Comparison of ENCODE assay signal across 1 cellular context in genomic region chr9:137494104-137494544, GRCh38.
A peak's percentile ranks its signal among the peaks of the same experiment; 100 is the strongest.
TF ChIP-seq lines count a peak whose summit lies in the region.

No MANE protein-coding gene starts in this region.

TF ChIP-seq in K562, 482 proteins besides CTCF, POLR2A, EP300 and RAD21 (continued from another document and continues in another):
- TF ChIP-seq TOE1 (IDR thresholded peaks at IDR 0.05; ENCODE audit: borderline replicate concordance), result no peak
- no peak for TF ChIP-seq TOE1 (CRISPR knock-in tag; IDR thresholded peaks at IDR 0.05; ENCODE audit: borderline replicate concordance, low read depth)
- no peak for TF ChIP-seq MTF1 (CRISPR knock-in tag; IDR thresholded peaks at IDR 0.05; ENCODE audit: borderline replicate concordance)
- TF ChIP-seq RBFOX2 (IDR thresholded peaks at IDR 0.05; ENCODE audit: low read depth, low read length), result peak; percentile 46
- no peak for TF ChIP-seq ZNF232 (CRISPR knock-in tag; IDR thresholded peaks at IDR 0.05)
- no peak for TF ChIP-seq NR2F6 (CRISPR knock-in tag; IDR thresholded peaks at IDR 0.05)
- TF ChIP-seq RUNX1 (IDR thresholded peaks at IDR 0.05; ENCODE audit: low read depth), result no peak
- no peak for TF ChIP-seq HCFC1 (IDR thresholded peaks at IDR 0.05; ENCODE audit: low read depth, low read length)
- no peak for TF ChIP-seq CHCHD3 (CRISPR knock-in tag; IDR thresholded peaks at IDR 0.05)
- peak in 1 of 2 experiments; percentile 39; a peak in 1 of 4 replicates for TF ChIP-seq HDAC1 (IDR thresholded peaks at IDR 0.05)
- TF ChIP-seq KDM4B (IDR thresholded peaks at IDR 0.05; ENCODE audit: borderline replicate concordance in 2 of 2, low read depth in 1 of 2), result no peak
- TF ChIP-seq JUNB (CRISPR knock-in tag; conservative IDR thresholded peaks at IDR 0.05), result no peak
- no peak for TF ChIP-seq NR3C1 (CRISPR knock-in tag; IDR thresholded peaks at IDR 0.05)
- TF ChIP-seq TBL1XR1 (IDR thresholded peaks at IDR 0.05; ENCODE audit: low read length in 2 of 2), result no peak
- TF ChIP-seq BCLAF1 (IDR thresholded peaks at IDR 0.05; ENCODE audit: borderline replicate concordance in 1 of 2, control insufficient read depth in 1 of 2, low read depth in 2 of 2, low read length in 1 of 2), result no peak
- no peak for TF ChIP-seq DDX20 (tag; IDR thresholded peaks at IDR 0.05; ENCODE audit: low read depth)
- TF ChIP-seq ATF7 (IDR thresholded peaks at IDR 0.05), result peak; percentile 32; the same call in 1 of the 2 replicates
- no peak for TF ChIP-seq ZBTB11 (CRISPR knock-in tag; IDR thresholded peaks at IDR 0.05)
- TF ChIP-seq PHF8 (IDR thresholded peaks at IDR 0.05; ENCODE audit: borderline replicate concordance, low read length), result peak; percentile 56; the same call in 1 of the 2 replicates
- TF ChIP-seq SLC30A9 (CRISPR knock-in tag; IDR thresholded peaks at IDR 0.05), result no peak
- no peak for TF ChIP-seq ZNF277 (CRISPR knock-in tag; IDR thresholded peaks at IDR 0.05; ENCODE audit: borderline replicate concordance)
- no peak for TF ChIP-seq ZNF311 (CRISPR knock-in tag; IDR thresholded peaks at IDR 0.05)
- TF ChIP-seq LCOR (CRISPR knock-in tag; IDR thresholded peaks at IDR 0.05), result no peak
- no peak for TF ChIP-seq ZNF668 (CRISPR knock-in tag; IDR thresholded peaks at IDR 0.05)
- TF ChIP-seq TEAD4 (IDR thresholded peaks at IDR 0.05; ENCODE audit: low read length), result no peak
- no peak for TF ChIP-seq TEAD4 (CRISPR knock-in tag; IDR thresholded peaks at IDR 0.05; ENCODE audit: borderline replicate concordance)
- peak in 1 of 2 experiments; percentile 19; a peak in 1 of 4 replicates for TF ChIP-seq RCOR1 (IDR thresholded peaks at IDR 0.05; ENCODE audit: borderline replicate concordance in 1 of 2, low read depth in 2 of 2, low read length in 2 of 2)
- no peak for TF ChIP-seq BRF1 (IDR thresholded peaks at IDR 0.05; ENCODE audit: borderline replicate concordance, extremely low read depth, insufficient read length)
- peak; percentile 20; the same call in 1 of the 2 replicates for TF ChIP-seq CTBP1 (IDR thresholded peaks at IDR 0.05; ENCODE audit: borderline replicate concordance)
- no peak for TF ChIP-seq BMI1 (IDR thresholded peaks at IDR 0.05; ENCODE audit: low read length)
- no peak for TF ChIP-seq RNF2 (IDR thresholded peaks at IDR 0.05)
- no peak for TF ChIP-seq SFPQ (IDR thresholded peaks at IDR 0.05; ENCODE audit: low read depth, low read length)
- TF ChIP-seq ZNF583 (CRISPR knock-in tag; IDR thresholded peaks at IDR 0.05), result no peak
- no peak for TF ChIP-seq SMARCE1 (IDR thresholded peaks at IDR 0.05)
- no peak for TF ChIP-seq U2AF2 (optimal IDR thresholded peaks at IDR 0.05; ENCODE audit: low read depth, low read length)
- TF ChIP-seq CLOCK (CRISPR knock-in tag; IDR thresholded peaks at IDR 0.05; ENCODE audit: borderline replicate concordance), result no peak
- no peak for TF ChIP-seq KAT8 (IDR thresholded peaks at IDR 0.05; ENCODE audit: low read depth)
- TF ChIP-seq NCOA4 (IDR thresholded peaks at IDR 0.05; ENCODE audit: partially characterized antibody), result no peak
- TF ChIP-seq ARID4B (CRISPR knock-in tag; IDR thresholded peaks at IDR 0.05), result 0 out of 2 replicates have a peak, but pooled peaks have one; percentile 23
- no peak for TF ChIP-seq SAFB2 (IDR thresholded peaks at IDR 0.05; ENCODE audit: borderline replicate concordance, low read depth, low read length, severe bottlenecking)
- TF ChIP-seq GATAD2A (IDR thresholded peaks at IDR 0.05), result no peak
- no peak for TF ChIP-seq IRF9 (tag; IDR thresholded peaks at IDR 0.05)
- no peak for TF ChIP-seq IRF1 (CRISPR knock-in tag; IDR thresholded peaks at IDR 0.05; ENCODE audit: borderline replicate concordance)
- no peak for TF ChIP-seq ZBTB7A (IDR thresholded peaks at IDR 0.05; ENCODE audit: borderline replicate concordance, control insufficient read depth, low read depth, low read length)
- TF ChIP-seq CBX1 (IDR thresholded peaks at IDR 0.05; ENCODE audit: low read depth), result no peak
- peak; percentile 46; the same call in 1 of the 2 replicates for TF ChIP-seq ZEB2 (IDR thresholded peaks at IDR 0.05)
- peak; percentile 80 for TF ChIP-seq PKNOX1 (IDR thresholded peaks at IDR 0.05)
